In the genomic region with DNA sequence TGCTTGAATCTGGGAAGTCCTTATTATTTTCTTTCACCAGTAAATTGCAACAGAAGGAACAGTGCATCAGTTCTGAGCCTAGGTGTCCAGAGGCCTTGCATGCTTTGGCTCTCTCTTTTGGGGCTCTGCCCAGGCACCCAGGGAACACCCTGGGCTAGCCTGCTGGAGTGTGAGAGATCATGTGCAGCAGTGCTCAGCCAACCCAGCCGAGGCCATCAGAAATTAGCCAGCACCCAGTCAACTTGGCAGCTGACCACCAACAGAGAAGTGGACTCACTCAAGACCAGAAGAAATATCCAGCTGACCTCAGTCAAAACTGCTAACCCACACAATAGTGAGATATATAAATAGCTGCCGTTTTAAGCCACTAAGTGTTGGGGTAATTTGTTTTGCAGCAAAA, we compare ENCODE assay signal across 16 cellular contexts. TPM values are rescaled to one million over a fixed set of nuclear protein-coding genes. Genes with fewer than 3 reads are reported as not detected.
DNase-seq lines count a peak whose midpoint lies in the region; ATAC-seq and TF ChIP-seq lines count a peak whose summit lies in the region.
"Had no signal": no experiment of that assay in that cellular context is flagged by ENCODE, and none has a peak within 500 bp of the region (broad histone marks: within the 10 kb centered on the region; RNA-seq: fewer than 3 reads in every experiment).

No MANE protein-coding gene starts in this region.

- no peak for TF ChIP-seq POLR2A in spleen (IDR thresholded peaks at IDR 0.05)
- TF ChIP-seq POLR2A in vagina (IDR thresholded peaks at IDR 0.05) = no peak

- ATAC-seq in heart right ventricle = peak; percentile 48 to 92 (median 76)
- ATAC-seq in psoas muscle = peak; percentile 47 to 85 (median 68)
- ATAC-seq: activated T-cell treated with anti-CD3 and anti-CD28 coated beads, Interleukin-2, amount 50 U/mL, for 4 hours had no signal

- H3K27ac ChIP-seq in heart right ventricle (peak overlapping the region in 3 of 10 donors; percentile 23 to 49 (median 42)), psoas muscle (peak overlapping the region; percentile 61), spleen (no peak overlapping the region), vagina (no peak overlapping the region)

- H3K4me3 ChIP-seq in heart right ventricle (no peak overlapping the region), psoas muscle (no peak overlapping the region), spleen (no peak overlapping the region), vagina (no peak overlapping the region)
- H3K4me3 ChIP-seq: smooth muscle cell had no signal

- DNase-seq in Ammon's horn (ENCODE audit: low spot score) (peak; percentile 21), cerebellum (ENCODE audit: low spot score) (peak; percentile 41), heart right ventricle (peak; percentile 69 to 76), psoas muscle (peak; percentile 80 to 92), spleen (no peak), vagina (ENCODE audit: extremely low spot score in 2 of 2) (no peak), KBM-7 (no peak)
- no peak for DNase-seq in stimulated activated CD4-positive, alpha-beta T cell treated with anti-CD3 and anti-CD28 coated beads, Interleukin-2, amount 100 ng/mL, for 48 hours
- DNase-seq: activated naive CD8-positive, alpha-beta T cell treated with anti-CD3 and anti-CD28 coated beads, Interleukin-2, amount 10 ng/mL, durations not matched to agents 7 days and 5 days; activated T-cell treated with anti-CD3 and anti-CD28 coated beads, Interleukin-2, amount 50 U/mL, for 4 hours; CD4-positive, CD25-positive, alpha-beta regulatory T cell; DMS79 treated with DMSO at 0.1 percent for 48 hours; MV-4-11; NCI-H2107; stimulated activated naive B cell treated with anti-CD40 and anti-IgM and Interleukin-4, amounts not matched to agents 10 μg/mL and 1 μg/mL and 100 μg/mL, for 72 hours had no signal

- TF ChIP-seq CTCF in heart right ventricle (IDR thresholded peaks at IDR 0.05) = no peak
- no peak for TF ChIP-seq CTCF in psoas muscle (IDR thresholded peaks at IDR 0.05)
- TF ChIP-seq CTCF in spleen (IDR thresholded peaks at IDR 0.05 in 8 of 11, conservative IDR thresholded peaks at IDR 0.05 in 3 of 11) = no peak
- TF ChIP-seq CTCF in vagina (IDR thresholded peaks at IDR 0.05) = no peak

- H3K27me3 ChIP-seq in heart right ventricle = no peaks in the 10 kb centered on the region
- H3K27me3 ChIP-seq in psoas muscle (ENCODE audit: insufficient read depth in 3 of 3, low read length in 2 of 3) = no peaks in the 10 kb centered on the region
- peaks cover 0 to 4% (median 0%) of the 10 kb centered on the region in 7 donors for H3K27me3 ChIP-seq in spleen (replicated peaks in 1 of 7)
- no peaks in the 10 kb centered on the region for H3K27me3 ChIP-seq in vagina

- peaks cover 0 to 21% (median 0%) of the 10 kb centered on the region in 11 donors for H3K9me3 ChIP-seq in heart right ventricle
- no peaks in the 10 kb centered on the region for H3K9me3 ChIP-seq in psoas muscle
- H3K9me3 ChIP-seq in spleen = peaks cover 0 to 6% (median 3%) of the 10 kb centered on the region in 8 donors
- H3K9me3 ChIP-seq in vagina = no peaks in the 10 kb centered on the region

- intact Hi-C loops in heart right ventricle (cut with DNase I) = loop anchor here in 5 of 10 donors (5.0 to 10.0 kb wide), 2 partner anchors 65 to 68 kb away; no protein-coding TSS in a partner anchor
- intact Hi-C loops in psoas muscle (cut with DNase I) = loop anchor here in 1 of 2 donors (5.0 kb wide), 2 partner anchors 65 to 125 kb away; no protein-coding TSS in a partner anchor
- intact Hi-C loops in spleen (cut with DNase I; ENCODE audit: low total_unique reads) = no loop called here
- intact Hi-C loops in vagina (cut with DNase I) = no loop called here

- in situ Hi-C loops in KBM-7 (cut with MboI; ENCODE audit: low pct_unique_long_range_greater_than_20kb, low sequenced_read_pairs) = no loop called here

- H3K36me3 ChIP-seq in heart right ventricle (no peaks in the 10 kb centered on the region), psoas muscle (ENCODE audit: insufficient read depth in 1 of 2, low read depth in 1 of 2) (no peaks in the 10 kb centered on the region), spleen (no peaks in the 10 kb centered on the region), vagina (no peaks in the 10 kb centered on the region)

- peaks cover 10 to 52% (median 38%) of the 10 kb centered on the region in 9 donors for H3K4me1 ChIP-seq in heart right ventricle
- H3K4me1 ChIP-seq in psoas muscle = peaks cover 51% of the 10 kb centered on the region
- peaks cover 0 to 13% (median 8%) of the 10 kb centered on the region in 6 donors for H3K4me1 ChIP-seq in spleen
- peaks cover 42% of the 10 kb centered on the region for H3K4me1 ChIP-seq in vagina

- WGBS in heart right ventricle, 2 donors = 31 to 37% methylated on average over 2 of the region's 2 CpGs
- WGBS in psoas muscle, 3 donors = 9 to 33% (median 16%) methylated on average over 2 of the region's 2 CpGs
- 65 to 80% (median 77%) methylated on average over 2 of the region's 2 CpGs for WGBS in spleen, 5 donors

RNA-seq across cellular contexts. Expression of gene P4HA3, which starts 11.2 kb away (rescaled TPM):
- total RNA-seq in cerebellum = 0.45 TPM
- under 1 TPM in 4 of 10 donors, not detected in 6; 0.13 to 0.76 (median 0.29) TPM for total RNA-seq in heart right ventricle
- polyA plus RNA-seq in heart right ventricle = under 1 TPM; 0.15 to 0.59 TPM
- total RNA-seq in psoas muscle = under 1 TPM in 3 of 4 donors, not detected in 1; 0.21 to 0.28 (median 0.22) TPM
- 1 to 10 TPM in 1 of 3 donors, under 1 TPM in 2; 0.03 to 2.2 (median 0.11) TPM for polyA plus RNA-seq in psoas muscle
- under 1 TPM in 1 of 7 donors, not detected in 6; 0.44 TPM for total RNA-seq in spleen
- polyA plus RNA-seq in spleen = under 1 TPM in 1 of 3 donors, not detected in 2; 0.39 TPM
- 1.7 TPM for total RNA-seq in vagina
- total RNA-seq: activated naive CD8-positive, alpha-beta T cell treated with anti-CD3 and anti-CD28 coated beads, Interleukin-2, amount 10 ng/mL, durations not matched to agents 7 days and 5 days; activated T-cell treated with anti-CD3 and anti-CD28 coated beads, Interleukin-2, amount 50 U/mL, for 4 hours; CD4-positive, CD25-positive, alpha-beta regulatory T cell had no signal
- polyA plus RNA-seq: CD4-positive, CD25-positive, alpha-beta regulatory T cell had no signal

Comparison
In these comparisons a context has a peak if more than half of its experiments do, and no peak if none do; other contexts are left out.
1. DNase-seq: peak in Ammon's horn (single experiment), cerebellum (single experiment), heart right ventricle (2 of 2) and psoas muscle (2 of 2); none in spleen (single experiment), vagina (0 of 2), stimulated activated CD4-positive, alpha-beta T cell treated with anti-CD3 and anti-CD28 coated beads, Interleukin-2, amount 100 ng/mL, for 48 hours (0 of 2) and KBM-7 (single experiment).